In genomic region chr4:6673660-6674499, GRCh38 we compare ENCODE assay signal across 8 cellular contexts. TPM values are rescaled to one million over a fixed set of nuclear protein-coding genes. Genes with fewer than 3 reads are reported as not detected.
DNase-seq lines count a peak whose midpoint lies in the region; ATAC-seq and TF ChIP-seq lines count a peak whose summit lies in the region.

No MANE protein-coding gene starts in this region.

- TF ChIP-seq CTCF in PC-9 (conservative IDR thresholded peaks at IDR 0.05) (no peak), fibroblast of lung (conservative IDR thresholded peaks at IDR 0.05 in 1 of 2, IDR thresholded peaks at IDR 0.05 in 1 of 2; ENCODE audit: low read depth in 1 of 2, low read length in 2 of 2) (no peak)

- H4K20me1 ChIP-seq in PC-9 (ENCODE audit: insufficient read depth) (peaks cover 23% of the 10 kb centered on the region), fibroblast of lung (ENCODE audit: control insufficient read depth, extremely low read depth, insufficient read depth, low read length) (no peaks in the 10 kb centered on the region)

- H2AFZ ChIP-seq in PC-9 (peak overlapping the region; percentile 85), fibroblast of lung (ENCODE audit: low read length) (peak overlapping the region; percentile 95)

- peak; percentile 83 for DNase-seq in DMS114 treated with DMSO at 0.1 percent for 48 hours (lab: John Stamatoyannopoulos, UW; ENCODE audit: unreplicated experiment)
- peak; percentile 99 for DNase-seq in HuH-7.5 (ENCODE audit: low spot score)
- peak; percentile 82 to 89 for DNase-seq in PC-9
- peak; percentile 91 for DNase-seq in activated T-helper 1 cell treated with Interleukin-2 at 50 U/mL for 16 hours (ENCODE audit: low read depth)
- DNase-seq in fibroblast of lung (ENCODE audit: low read depth in 2 of 2) = peak; percentile 97 to 98
- peak; percentile 94 for DNase-seq in naive B cell
- DNase-seq in stimulated activated effector memory CD8-positive, alpha-beta T cell treated with anti-CD3 and anti-CD28 coated beads, Interleukin-12 subunit alpha, Interleukin-12 subunit beta, amount 100 ng/mL, for 72 hours (ENCODE audit: low spot score in 2 of 2) = peak; percentile 91 to 98

- no peaks in the 10 kb centered on the region for H3K9me2 ChIP-seq in PC-9 (ENCODE audit: insufficient read depth)

- H3K27ac Mint-ChIP-seq in naive B cell = peak overlapping the region; percentile 91 to 96 (median 95)
- H3K27ac Mint-ChIP-seq in stimulated activated effector memory CD8-positive, alpha-beta T cell treated with anti-CD3 and anti-CD28 coated beads, Interleukin-12 subunit alpha, Interleukin-12 subunit beta, amount 100 ng/mL, for 72 hours = peak overlapping the region; percentile 93

- peaks cover 11% of the 10 kb centered on the region; the same call in 1 of the 2 replicates for H3K36me3 ChIP-seq in PC-9 (ENCODE audit: low read depth)
- H3K36me3 ChIP-seq in fibroblast of lung (ENCODE audit: control insufficient read depth, insufficient read depth, low read length) = peaks cover 3% of the 10 kb centered on the region

- ATAC-seq in GM21526 (IDR thresholded peaks at IDR 0.05; ENCODE audit: low FRiP score, unreplicated experiment) = peak; percentile 67
- ATAC-seq in naive B cell (ENCODE audit: low read depth in 2 of 2) = peak; percentile 85 to 89
- ATAC-seq in stimulated activated effector memory CD8-positive, alpha-beta T cell treated with anti-CD3 and anti-CD28 coated beads, Interleukin-12 subunit alpha, Interleukin-12 subunit beta, amount 100 ng/mL, for 72 hours = peak; percentile 83

- peak overlapping the region; percentile 76 for H3K27ac ChIP-seq in PC-9
- H3K27ac ChIP-seq in fibroblast of lung (ENCODE audit: insufficient read depth, low read length) = peak overlapping the region; percentile 68

- peaks cover 37 to 50% (median 50%) of the 10 kb centered on the region in 3 donors for H3K4me1 Mint-ChIP-seq in naive B cell
- peaks cover 47% of the 10 kb centered on the region for H3K4me1 Mint-ChIP-seq in stimulated activated effector memory CD8-positive, alpha-beta T cell treated with anti-CD3 and anti-CD28 coated beads, Interleukin-12 subunit alpha, Interleukin-12 subunit beta, amount 100 ng/mL, for 72 hours

- H3K27me3 Mint-ChIP-seq in naive B cell = no peaks in the 10 kb centered on the region

- H3K4me3 ChIP-seq in PC-9 (peak overlapping the region; percentile 62), fibroblast of lung (replicated peaks in 1 of 4; ENCODE audit: control extremely low read depth in 1 of 4, insufficient read depth in 1 of 4, low read depth in 3 of 4, low read length in 4 of 4) (peak overlapping the region; percentile 71 to 95 (median 88))

- peaks cover 16% of the 10 kb centered on the region for H3F3A ChIP-seq in PC-9 (ENCODE audit: insufficient read depth, low read depth)

- peaks cover 0 to 8% of the 10 kb centered on the region in 2 donors for H3K36me3 Mint-ChIP-seq in naive B cell
- peaks cover 60% of the 10 kb centered on the region for H3K36me3 Mint-ChIP-seq in stimulated activated effector memory CD8-positive, alpha-beta T cell treated with anti-CD3 and anti-CD28 coated beads, Interleukin-12 subunit alpha, Interleukin-12 subunit beta, amount 100 ng/mL, for 72 hours

- H3K9me3 ChIP-seq in PC-9 (ENCODE audit: insufficient read depth, low read depth) (no peaks in the 10 kb centered on the region), fibroblast of lung (ENCODE audit: control insufficient read depth, insufficient read depth, low read depth, low read length) (no peaks in the 10 kb centered on the region)

- peak overlapping the region; percentile 97 for H3K4me2 ChIP-seq in PC-9
- H3K4me2 ChIP-seq in fibroblast of lung (ENCODE audit: extremely low read depth, insufficient read depth, low read length) = peak overlapping the region; percentile 99

- H3K79me2 ChIP-seq in PC-9 (ENCODE audit: low read depth) = peaks cover 32% of the 10 kb centered on the region
- H3K79me2 ChIP-seq in fibroblast of lung (ENCODE audit: control insufficient read depth, insufficient read depth, low read length) = peaks cover 24% of the 10 kb centered on the region

- intact Hi-C loops in PC-9 (cut with micrococcal nuclease; ENCODE audit: unreplicated experiment) = loop anchor here (1.0 to 5.0 kb wide), 3 partner anchors 15 to 127 kb away; partner anchors contain the start of gene BLOC1S4

- peak overlapping the region; percentile 51 for H3K9ac ChIP-seq in fibroblast of lung (ENCODE audit: insufficient read depth, low read length)

- H3K4me1 ChIP-seq in PC-9 (replicated peaks; ENCODE audit: insufficient read depth) (peaks cover 24% of the 10 kb centered on the region), fibroblast of lung (ENCODE audit: control insufficient read depth, extremely low read depth, insufficient read depth, low read length) (peaks cover 3% of the 10 kb centered on the region)

- CTCF ChIA-PET in PC-9 (lab: Charles Lee) = interaction anchor here (0.6 to 1.6 kb wide), 7 partner anchors 14 to 865 kb away, joined by 3 to 11 read pairs (median 5); partner anchors contain the start of genes BLOC1S4 and S100P

- BruUV-seq in PC-9 (replicated peaks; lab: Mats Ljungman, UMichigan) = TSS peak; percentile 75

- POLR2A ChIA-PET in PC-9 (lab: Charles Lee; ENCODE audit: unreplicated experiment) = interaction anchor here (0.6 to 1.7 kb wide), 7 partner anchors 15 to 167 kb away, joined by 3 to 28 read pairs (median 3); partner anchors contain the start of gene MRFAP1L1

- peak overlapping the region; percentile 86 to 98 (median 95) for H3K4me3 Mint-ChIP-seq in naive B cell
- peak overlapping the region; percentile 88 for H3K4me3 Mint-ChIP-seq in stimulated activated effector memory CD8-positive, alpha-beta T cell treated with anti-CD3 and anti-CD28 coated beads, Interleukin-12 subunit alpha, Interleukin-12 subunit beta, amount 100 ng/mL, for 72 hours

- no peaks in the 10 kb centered on the region for H3K27me3 ChIP-seq in PC-9 (ENCODE audit: insufficient read depth, low read depth)
- no peaks in the 10 kb centered on the region for H3K27me3 ChIP-seq in fibroblast of lung (ENCODE audit: control insufficient read depth, insufficient read depth, low read length)

- H3K9me3 Mint-ChIP-seq in naive B cell = peaks cover 0 to 2% (median 0%) of the 10 kb centered on the region in 7 donors
- no peaks in the 10 kb centered on the region for H3K9me3 Mint-ChIP-seq in stimulated activated effector memory CD8-positive, alpha-beta T cell treated with anti-CD3 and anti-CD28 coated beads, Interleukin-12 subunit alpha, Interleukin-12 subunit beta, amount 100 ng/mL, for 72 hours

RNA-seq across cellular contexts. Expression of gene S100P, which starts 19.8 kb away (rescaled TPM):
- 480 and 837 TPM in 2 replicates for total RNA-seq in PC-9 (2021)
- total RNA-seq in fibroblast of lung = not detected in 2 replicates
- not detected in 2 replicates for polyA plus RNA-seq in fibroblast of lung
- polyA plus RNA-seq in fibroblast of lung (2012) = not detected in 2 replicates
- polyA minus RNA-seq in fibroblast of lung (ENCODE audit: low replicate concordance) = not detected in 2 replicates
- polyA plus RNA-seq in naive B cell (ENCODE audit: low read depth in 6 of 6) = 1 to 10 TPM in 1 of 6 donors, not detected in 5; 2.5 TPM

RNA-seq across cellular contexts. Expression of gene MRFAP1, which starts 33.4 kb away (rescaled TPM):
- 278 and 291 TPM in 2 replicates for total RNA-seq in PC-9 (2021)
- total RNA-seq in fibroblast of lung = 92.2 and 99.1 TPM in 2 replicates
- polyA plus RNA-seq in fibroblast of lung = 261 and 301 TPM in 2 replicates
- 368 and 418 TPM in 2 replicates for polyA plus RNA-seq in fibroblast of lung (2012)
- polyA minus RNA-seq in fibroblast of lung (ENCODE audit: low replicate concordance) = 29.6 and 39.3 TPM in 2 replicates
- polyA plus RNA-seq in naive B cell (ENCODE audit: low read depth in 6 of 6) = 100 to 1,000 TPM; 156 to 214 (median 164) TPM

RNA-seq across cellular contexts. Expression of gene MRFAP1L1, which starts 35.8 kb away (rescaled TPM):
- total RNA-seq in PC-9 (2021) (51.4 and 52.1 TPM in 2 replicates), fibroblast of lung (41.6 and 45.5 TPM in 2 replicates)
- polyA plus RNA-seq in fibroblast of lung (64.7 and 77.4 TPM in 2 replicates), naive B cell (ENCODE audit: low read depth in 6 of 6) (10 to 100 TPM; 46.6 to 81.8 (median 71.3) TPM)
- polyA plus RNA-seq in fibroblast of lung (2012) = 45.5 and 54.7 TPM in 2 replicates
- 3.7 and 16.2 TPM in 2 replicates for polyA minus RNA-seq in fibroblast of lung (ENCODE audit: low replicate concordance)

RNA-seq across cellular contexts. Expression of gene BLOC1S4, which starts 42.1 kb away (rescaled TPM):
- total RNA-seq in PC-9 (2021) (11.7 and 13.9 TPM in 2 replicates), fibroblast of lung (10.8 and 12.2 TPM in 2 replicates)
- polyA plus RNA-seq in fibroblast of lung (12.3 and 13.5 TPM in 2 replicates), naive B cell (ENCODE audit: low read depth in 6 of 6) (10 to 100 TPM; 70.2 to 93.2 (median 79.6) TPM)
- 13.3 and 15.7 TPM in 2 replicates for polyA plus RNA-seq in fibroblast of lung (2012)
- 1.5 and 2.8 TPM in 2 replicates for polyA minus RNA-seq in fibroblast of lung (ENCODE audit: low replicate concordance)

Comparison
In these comparisons a context has a peak if more than half of its experiments do, and no peak if none do; other contexts are left out.
1. Peak in every context shown above with its lines: DNase-seq, ATAC-seq, H3K4me3 ChIP-seq and H3K27ac ChIP-seq.
2. RNA of gene S100P, which starts 19.8 kb away (total RNA-seq): 480 to 837 TPM in PC-9; not detected in fibroblast of lung; every median in the first group is over 100 times any median in the second.